8 cellular contexts compared by ENCODE assay signal in the genomic region with DNA sequence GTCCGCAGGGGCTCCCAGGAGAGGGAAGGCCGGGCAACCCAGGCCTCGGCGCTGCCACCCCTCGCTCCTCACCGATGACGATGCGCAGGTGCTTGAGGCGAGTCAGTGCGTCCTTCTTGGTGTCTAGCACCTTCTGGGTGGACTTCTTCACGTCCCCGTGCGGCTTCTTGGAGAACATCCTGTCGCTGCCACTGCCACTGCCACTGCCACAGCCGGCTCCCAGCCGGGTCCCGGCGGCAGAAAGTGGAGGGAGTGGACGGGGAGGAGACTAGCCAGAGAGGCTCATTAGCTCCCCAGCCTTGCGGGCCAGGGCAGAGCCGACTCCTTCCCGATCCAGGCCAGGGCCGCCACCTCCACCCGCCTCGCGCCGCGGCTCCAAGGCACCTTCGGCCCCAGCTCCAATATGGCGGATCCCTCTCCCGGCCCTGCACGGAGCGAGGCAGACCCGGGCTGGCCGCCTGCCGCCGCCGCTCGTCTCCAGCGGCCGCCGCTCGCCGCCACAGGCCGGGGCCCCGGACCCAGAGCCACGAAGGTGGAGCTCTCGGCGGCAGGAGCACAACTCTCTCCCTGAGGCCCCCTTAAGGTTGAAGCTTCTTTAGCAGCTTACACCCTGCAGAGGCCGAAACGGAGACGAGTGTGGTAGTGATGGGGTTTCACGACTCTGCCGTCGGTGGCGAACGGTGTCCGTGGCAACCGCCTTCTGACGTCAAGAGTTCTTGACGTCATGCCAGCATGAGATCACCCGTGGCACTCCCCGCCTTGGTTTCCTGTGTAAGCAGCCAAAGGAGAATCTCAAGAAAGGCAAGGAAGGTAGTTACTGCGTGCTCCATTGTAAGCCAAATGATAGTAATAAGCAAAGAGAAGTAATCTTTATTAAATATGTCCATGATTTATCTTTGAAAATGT. TPM values are rescaled to one million over a fixed set of nuclear protein-coding genes. Genes with fewer than 3 reads are reported as not detected.
DNase-seq lines count a peak whose midpoint lies in the region; ATAC-seq, FAIRE-seq and TF ChIP-seq lines count a peak whose summit lies in the region.
"Not testable (repeated sequence)": the region's sequence is repeated elsewhere in the genome, so short reads cannot be mapped to it uniquely, and the experiment has no call there.

A gene (minus strand): TSS at position 638 of the 906 bp plus-strand sequence. CDS start 460 bp downstream, at position 178.

- peak within 1 kb of the TSS; percentile 76 for H2BK5ac ChIP-seq in trophoblast cell (ENCODE audit: low read depth, low read length, poor library complexity)

- not testable (repeated sequence) for H3K27ac ChIP-seq in adipose tissue (ENCODE audit: low read depth, low read length)
- H3K27ac ChIP-seq in trophoblast cell (ENCODE audit: low read depth, low read length): peak within 1 kb of the TSS; percentile 73
- peak within 1 kb of the TSS; percentile 93 to 97 (median 95) for H3K27ac ChIP-seq in transverse colon

- ATAC-seq in HG02840 (IDR thresholded peaks at IDR 0.05; ENCODE audit: low FRiP score, unreplicated experiment): peak; percentile 96

- H3K79me1 ChIP-seq in trophoblast cell (ENCODE audit: low read length): not testable (repeated sequence)

- peak within 1 kb of the TSS; percentile 69 for H4K12ac ChIP-seq in trophoblast cell (ENCODE audit: low read depth, low read length)

- peak within 1 kb of the TSS; percentile 67 for H3K9ac ChIP-seq in trophoblast cell (ENCODE audit: low read length)

- not testable (repeated sequence) for H3K79me2 ChIP-seq in trophoblast cell (ENCODE audit: control insufficient read depth, insufficient read depth, low read length, poor library complexity)

- peak; percentile 17 for TF ChIP-seq EP300 in transverse colon (IDR thresholded peaks at IDR 0.05; ENCODE audit: low read depth)

- peak; percentile 14 to 84 (median 46) for TF ChIP-seq CTCF in transverse colon (IDR thresholded peaks at IDR 0.05)

- H2AFZ ChIP-seq in trophoblast cell (ENCODE audit: insufficient read depth, low read length, poor library complexity): peak within 1 kb of the TSS; percentile 79

- peak within 1 kb of the TSS; percentile 80 for H3K14ac ChIP-seq in trophoblast cell (ENCODE audit: low read length)

- H3K9me3 ChIP-seq in trophoblast cell (ENCODE audit: insufficient read depth, low read depth, low read length); transverse colon: not testable (repeated sequence)

- H3K18ac ChIP-seq in trophoblast cell (ENCODE audit: low read length): peak within 1 kb of the TSS; percentile 14

- WGBS in adipose tissue, 3 donors: 0 to 1% (median 0%) methylated on average over 40 to 57 of the region's 64 CpGs
- WGBS in trophoblast cell (ENCODE audit: extremely low coverage, insufficient coverage, insufficient read length): no CpG with 5 or more reads among the region's 64 CpGs
- WGBS in transverse colon (ENCODE audit: low coverage in 1 of 2), 2 donors: 0% methylated on average over 33 of the region's 64 CpGs; no CpG with 5 or more reads in 1 of the 2 donors

- not testable (repeated sequence) for H3K4ac ChIP-seq in trophoblast cell (ENCODE audit: low read depth, low read length)

- H3K4me3 ChIP-seq in trophoblast cell (ENCODE audit: low read depth, low read length) (peak within 1 kb of the TSS; percentile 74), transverse colon (peak within 1 kb of the TSS; percentile 61 to 76 (median 76))

- H2BK12ac ChIP-seq in trophoblast cell (ENCODE audit: low read length): not testable (repeated sequence)

- H3K36me3 ChIP-seq in trophoblast cell (ENCODE audit: control insufficient read depth in 1 of 2, insufficient read depth in 2 of 2, low read length in 2 of 2); transverse colon: not testable (repeated sequence)

- H2AK5ac ChIP-seq in trophoblast cell (ENCODE audit: low read length): not testable (repeated sequence)

- H3K4me2 ChIP-seq in trophoblast cell (ENCODE audit: low read length): peak within 1 kb of the TSS; percentile 93

- peak within 1 kb of the TSS; percentile 17 for H2BK120ac ChIP-seq in trophoblast cell (ENCODE audit: insufficient read depth, low read length, poor library complexity)

- intact Hi-C loops in cardiac septum (cut with DNase I); transverse colon (cut with DNase I; ENCODE audit: low total_unique reads): not testable (repeated sequence)

- peak within 1 kb of the TSS; percentile 20 for H4K91ac ChIP-seq in trophoblast cell (ENCODE audit: low read depth, low read length)

- TF ChIP-seq POLR2A in GM12891 (IDR thresholded peaks at IDR 0.05; ENCODE audit: low read depth, low read length): peak; percentile 88
- peak; percentile 97 for TF ChIP-seq POLR2A in transverse colon (IDR thresholded peaks at IDR 0.05)

- in situ Hi-C loops in transverse colon (cut with MboI; ENCODE audit: low pct_ligation_motif_present in 1 of 4, low pct_unique_long_range_greater_than_20kb in 1 of 4, low sequenced_read_pairs in 3 of 4): loop anchor here in 1 of 4 donors (25.0 kb wide), 1 partner anchor 672 kb away; no protein-coding TSS in a partner anchor

- DNase-seq in GM12891 (ENCODE audit: insufficient read length, low spot score) (peak; percentile 66), NCI-H1436 (lab: John Stamatoyannopoulos, UW) (peak; percentile 93), T follicular helper cell (ENCODE audit: low read depth) (peak; percentile 94), cardiac septum (ENCODE audit: low spot score) (peak; percentile 94), trophoblast cell (peak; percentile 96 to 99), transverse colon (peak; percentile 96)

- peak; percentile 98 for FAIRE-seq in GM12891 (lab: Jason Lieb, UNC)

- peak within 1 kb of the TSS; percentile 78 for H4K8ac ChIP-seq in trophoblast cell (ENCODE audit: low read depth, low read length)

- not testable (repeated sequence) for H3K27me3 ChIP-seq in trophoblast cell (ENCODE audit: insufficient read depth, low read length); transverse colon

- H3K4me1 ChIP-seq in trophoblast cell (ENCODE audit: control insufficient read depth in 1 of 2, insufficient read depth in 2 of 2, low read length in 2 of 2): not testable (repeated sequence)
- peaks cover 9 to 33% (median 27%) of the 10 kb centered on the region in 4 donors for H3K4me1 ChIP-seq in transverse colon

- not testable (repeated sequence) for H3K23ac ChIP-seq in trophoblast cell (ENCODE audit: low read length)

TF ChIP-seq in GM12891, 5 proteins besides CTCF, POLR2A, EP300 and RAD21:
- TF ChIP-seq TAF1 (IDR thresholded peaks at IDR 0.05; ENCODE audit: low read depth, low read length) (peak; percentile 53; the same call in 1 of the 2 replicates), POLR2AphosphoS5 (IDR thresholded peaks at IDR 0.05; ENCODE audit: low read depth, low read length) (peak; percentile 87)

RNA-seq across cellular contexts. Expression of the gene that starts here (rescaled TPM):
- 6.7 TPM for polyA plus RNA-seq in GM12891 (2012; ENCODE audit: low read depth, missing spikeins)
- polyA plus RNA-seq in adipose tissue: 10 to 100 TPM in 2 of 3 donors, 1 to 10 TPM in 1; 8.3 to 12.1 (median 11.4) TPM
- total RNA-seq in cardiac septum (45.1 TPM), transverse colon (100 to 1,000 TPM in 3 of 4 donors, 10 to 100 TPM in 1; 84.7 to 122 (median 119) TPM)
- polyA plus RNA-seq in trophoblast cell (2013): 5.9 and 7.6 TPM in 2 replicates
